ENCODE assay signal across 37 cellular contexts in genomic region chr4:159476886-159477285, GRCh38.
DNase-seq lines count a peak whose midpoint lies in the region; ATAC-seq, FAIRE-seq and TF ChIP-seq lines count a peak whose summit lies in the region.
"Had no signal": no experiment of that assay in that cellular context is flagged by ENCODE, and none has a peak within 500 bp of the region (broad histone marks: within the 10 kb centered on the region; RNA-seq: fewer than 3 reads in every experiment).

No MANE protein-coding gene starts in this region.

- H4K20me1 ChIP-seq in HepG2 (ENCODE audit: insufficient read depth, low read length), result no peaks in the 10 kb centered on the region
- H4K20me1 ChIP-seq: BLaER1; BLaER1 treated with 17β-estradiol and CSF1 and Interleukin-3, amounts not matched to agents 10 nM and 100 nM had no signal

- H3K4me3 ChIP-seq in HepG2 (replicated peaks in 1 of 3; ENCODE audit: insufficient read depth in 1 of 3, low read depth in 2 of 3, low read length in 3 of 3), result no peak overlapping the region
- no peak overlapping the region for H3K4me3 ChIP-seq in right lobe of liver
- H3K4me3 ChIP-seq in SK-N-MC, result no peak overlapping the region
- no peak overlapping the region for H3K4me3 ChIP-seq in brain microvascular endothelial cell (ENCODE audit: low read depth, low read length)
- H3K4me3 ChIP-seq: A549; BLaER1; BLaER1 treated with 17β-estradiol and CSF1 and Interleukin-3, amounts not matched to agents 10 nM and 100 nM had no signal

- TF ChIP-seq RAD21 in HepG2 (CRISPR knock-in tag; IDR thresholded peaks at IDR 0.05), result no peak

- no peaks in the 10 kb centered on the region for H3K27me3 ChIP-seq in HepG2 (ENCODE audit: control insufficient read depth in 1 of 2, insufficient read depth in 2 of 2, low read length in 2 of 2)
- no peaks in the 10 kb centered on the region for H3K27me3 ChIP-seq in right lobe of liver
- H3K27me3 ChIP-seq in brain microvascular endothelial cell (replicated peaks), result no peaks in the 10 kb centered on the region
- H3K27me3 ChIP-seq: BE2C; BLaER1; BLaER1 treated with 17β-estradiol and CSF1 and Interleukin-3, amounts not matched to agents 10 nM and 100 nM had no signal

- H3K79me2 ChIP-seq in HepG2 (ENCODE audit: insufficient read depth, low read length), result no peaks in the 10 kb centered on the region

- no peaks in the 10 kb centered on the region for H3K36me3 Mint-ChIP-seq in naive thymus-derived CD8-positive, alpha-beta T cell
- H3K36me3 Mint-ChIP-seq: CD14-positive monocyte; CD4-positive, alpha-beta memory T cell; CD4-positive, CD25-positive, alpha-beta regulatory T cell; CD8-positive, alpha-beta memory T cell; CD8-positive, alpha-beta T cell had no signal

- BruUV-seq in HepG2 (replicated peaks; lab: Mats Ljungman, UMichigan), result no TSS peak

- H3K4me1 ChIP-seq in HepG2 (ENCODE audit: insufficient read depth, low read length) (0 out of 2 replicates have a peak, but pooled peaks cover 9% of the 10 kb centered on the region), right lobe of liver (no peaks in the 10 kb centered on the region)
- H3K4me1 ChIP-seq: A549; BE2C; BLaER1 treated with 17β-estradiol and CSF1 and Interleukin-3, amounts not matched to agents 10 nM and 100 nM; Caco-2 had no signal

- TF ChIP-seq EP300 in HepG2 (IDR thresholded peaks at IDR 0.05; ENCODE audit: low read depth in 2 of 2, low read length in 2 of 2) (no peak), HepG2 (CRISPR knock-in tag; IDR thresholded peaks at IDR 0.05; ENCODE audit: borderline replicate concordance) (no peak)

- peaks cover 0 to 5% (median 0%) of the 10 kb centered on the region in 9 donors for H3K9me3 Mint-ChIP-seq in naive thymus-derived CD8-positive, alpha-beta T cell
- H3K9me3 Mint-ChIP-seq: CD4-positive, alpha-beta T cell had no signal

- H2AFZ ChIP-seq in HepG2 (ENCODE audit: low read length), result peak overlapping the region; percentile 37

- no peak for TF ChIP-seq POLR2A in HepG2 (IDR thresholded peaks at IDR 0.05; ENCODE audit: insufficient read depth in 1 of 2, low read depth in 2 of 2, low read length in 2 of 2)
- TF ChIP-seq POLR2A in right lobe of liver (IDR thresholded peaks at IDR 0.05), result no peak

- intact Hi-C loops in HepG2 (cut with micrococcal nuclease; ENCODE audit: unreplicated experiment) (no loop called here), right lobe of liver (cut with DNase I) (no loop called here)

- POLR2A ChIA-PET in HepG2 (lab: Yijun Ruan, JAX), result no interaction called here
- POLR2A ChIA-PET in naive thymus-derived CD8-positive, alpha-beta T cell (lab: Charles Lee), result no interaction called here

- DNase-seq in HepG2 (ENCODE audit: low spot score), result no peak
- no peak for DNase-seq in right lobe of liver
- DNase-seq in SK-N-MC (ENCODE audit: low read depth, low spot score), result no peak
- peak; percentile 29 to 65 for DNase-seq in dermis microvascular lymphatic vessel endothelial cell (ENCODE audit: low read depth in 2 of 2)
- no peak for DNase-seq in ecto neural progenitor cell (ENCODE audit: low spot score)
- no peak for DNase-seq in brain microvascular endothelial cell
- no peak for DNase-seq in naive thymus-derived CD8-positive, alpha-beta T cell
- DNase-seq: 8988T; ACHN; AML-193; BE2C; C1 segment of cervical spinal cord; Caco-2; Calu3; CD4-positive, alpha-beta memory T cell; CD4-positive, alpha-beta T cell; CD4-positive, CD25-positive, alpha-beta regulatory T cell; CD8-positive, alpha-beta memory T cell; CD8-positive, alpha-beta T cell; COR-L47; DMS 273 treated with DMSO at 0.1 percent for 48 hours; DMS153; DMS53; DMS79; DMS79 treated with DMSO at 0.1 percent for 48 hours; DND-41; EL had no signal

- no peak overlapping the region for H3K27ac Mint-ChIP-seq in naive thymus-derived CD8-positive, alpha-beta T cell
- H3K27ac Mint-ChIP-seq: B cell; CD14-positive monocyte; CD4-positive, alpha-beta memory T cell; CD4-positive, alpha-beta T cell; CD4-positive, CD25-positive, alpha-beta regulatory T cell; CD8-positive, alpha-beta memory T cell; CD8-positive, alpha-beta T cell had no signal

- no peaks in the 10 kb centered on the region for H3K36me3 ChIP-seq in HepG2 (replicated peaks in 1 of 2; ENCODE audit: control insufficient read depth in 1 of 2, insufficient read depth in 2 of 2, low read length in 2 of 2)
- no peaks in the 10 kb centered on the region for H3K36me3 ChIP-seq in right lobe of liver
- peaks cover 77% of the 10 kb centered on the region for H3K36me3 ChIP-seq in SK-N-MC (ENCODE audit: insufficient read depth, low read length)
- H3K36me3 ChIP-seq in brain microvascular endothelial cell (replicated peaks), result no peaks in the 10 kb centered on the region
- H3K36me3 ChIP-seq: BE2C; BLaER1; BLaER1 treated with 17β-estradiol and CSF1 and Interleukin-3, amounts not matched to agents 10 nM and 100 nM had no signal

- ATAC-seq in HepG2, result no peak
- ATAC-seq in right lobe of liver, result no peak
- no peak for ATAC-seq in naive thymus-derived CD8-positive, alpha-beta T cell
- ATAC-seq: A549; CD8-positive, alpha-beta T cell had no signal

- in situ Hi-C loops in HepG2 (cut with HindIII; ENCODE audit: extremely low pct_ligation_motif_present, low pct_unique_long_range_greater_than_20kb) (no loop called here), brain microvascular endothelial cell (cut with HindIII; ENCODE audit: low pct_ligation_motif_present, low sequenced_read_pairs) (no loop called here)

- H3K4me1 Mint-ChIP-seq in naive thymus-derived CD8-positive, alpha-beta T cell, result no peaks in the 10 kb centered on the region
- H3K4me1 Mint-ChIP-seq: B cell; CD14-positive monocyte; CD4-positive, alpha-beta memory T cell; CD4-positive, CD25-positive, alpha-beta regulatory T cell; CD8-positive, alpha-beta memory T cell had no signal

- H3K9ac ChIP-seq in HepG2 (ENCODE audit: insufficient read depth, low read depth, low read length) (no peak overlapping the region), SK-N-MC (ENCODE audit: insufficient read length) (no peak overlapping the region)
- H3K9ac ChIP-seq: BLaER1; BLaER1 treated with 17β-estradiol and CSF1 and Interleukin-3, amounts not matched to agents 10 nM and 100 nM had no signal

- H3K4me3 Mint-ChIP-seq in naive thymus-derived CD8-positive, alpha-beta T cell, result no peak overlapping the region
- H3K4me3 Mint-ChIP-seq: B cell; CD14-positive monocyte; CD4-positive, alpha-beta memory T cell; CD4-positive, alpha-beta T cell; CD4-positive, CD25-positive, alpha-beta regulatory T cell; CD8-positive, alpha-beta memory T cell; CD8-positive, alpha-beta T cell had no signal

- TF ChIP-seq CTCF in HepG2 (CRISPR knock-in tag; IDR thresholded peaks at IDR 0.05), result no peak
- no peak for TF ChIP-seq CTCF in right lobe of liver (IDR thresholded peaks at IDR 0.05)
- TF ChIP-seq CTCF in VCaP (conservative IDR thresholded peaks at IDR 0.05), result no peak
- no peak for TF ChIP-seq CTCF in brain microvascular endothelial cell (IDR thresholded peaks at IDR 0.05; ENCODE audit: low read depth, low read length, missing control alignments)

- peak overlapping the region; percentile 67; the same call in 1 of the 2 replicates for H3K4me2 ChIP-seq in HepG2 (ENCODE audit: low read depth, low read length)
- H3K4me2 ChIP-seq: A549; BLaER1; BLaER1 treated with 17β-estradiol and CSF1 and Interleukin-3, amounts not matched to agents 10 nM and 100 nM had no signal

- H3K27ac ChIP-seq in HepG2 (ENCODE audit: extremely low read length, insufficient read depth, low read length) (no peak overlapping the region), right lobe of liver (no peak overlapping the region), SK-N-MC (peak overlapping the region; percentile 16; the same call in 1 of the 2 replicates), VCaP (peak overlapping the region; percentile 37), brain microvascular endothelial cell (no peak overlapping the region)
- H3K27ac ChIP-seq: 22Rv1; A549; BLaER1; BLaER1 treated with 17β-estradiol and CSF1 and Interleukin-3, amounts not matched to agents 10 nM and 100 nM; C4-2B had no signal

- 94% methylated on average over 1 of the region's 1 CpG for WGBS in HepG2 (ENCODE audit: low lambda C conversion rate)
- 81% methylated on average over 1 of the region's 1 CpG for WGBS in right lobe of liver (ENCODE audit: insufficient coverage, low coverage, low lambda C conversion rate, missing lambda C conversion rate)

- peaks cover 2 to 27% (median 5%) of the 10 kb centered on the region in 5 donors for H3K27me3 Mint-ChIP-seq in naive thymus-derived CD8-positive, alpha-beta T cell
- H3K27me3 Mint-ChIP-seq: B cell; CD4-positive, CD25-positive, alpha-beta regulatory T cell had no signal

- FAIRE-seq in HepG2 (lab: Jason Lieb, UNC), result no peak
- FAIRE-seq: A204.1, A549, D721Med had no signal

- CTCF ChIA-PET in HepG2 (lab: Yijun Ruan, JAX; ENCODE audit: low intra/inter-chr PET ratio, low total read pairs), result no interaction called here

- no peaks in the 10 kb centered on the region for H3K9me3 ChIP-seq in HepG2 (ENCODE audit: low read length)
- no peaks in the 10 kb centered on the region for H3K9me3 ChIP-seq in right lobe of liver
- H3K9me3 ChIP-seq in SK-N-MC (ENCODE audit: low read depth, low read length), result peaks cover 11% of the 10 kb centered on the region; the same call in 1 of the 2 replicates
- H3K9me3 ChIP-seq: A549, BE2C, BLaER1, Caco-2 had no signal

TF ChIP-seq in HepG2, 621 proteins besides CTCF, POLR2A, EP300 and RAD21 (continues in another document):
- TF ChIP-seq ZFP82 (CRISPR knock-in tag; IDR thresholded peaks at IDR 0.05; ENCODE audit: borderline replicate concordance) (no peak), NCOR1 (IDR thresholded peaks at IDR 0.05; ENCODE audit: borderline replicate concordance, low read length) (no peak), THRA (CRISPR knock-in tag; IDR thresholded peaks at IDR 0.05; ENCODE audit: borderline replicate concordance) (no peak), ISX (CRISPR knock-in tag; conservative IDR thresholded peaks at IDR 0.05) (no peak), SP5 (CRISPR knock-in tag; IDR thresholded peaks at IDR 0.05; ENCODE audit: borderline replicate concordance, low read depth) (no peak)

Comparison
In these comparisons a context has a peak if more than half of its experiments do, and no peak if none do; other contexts are left out.
1. DNase-seq: peak in dermis microvascular lymphatic vessel endothelial cell (2 of 2); none in HepG2 (single experiment), right lobe of liver (0 of 3), SK-N-MC (single experiment), ecto neural progenitor cell (single experiment), brain microvascular endothelial cell (single experiment) and naive thymus-derived CD8-positive, alpha-beta T cell (0 of 10).
2. H3K27ac ChIP-seq: peak in SK-N-MC (single experiment) and VCaP (single experiment); none in HepG2 (single experiment), right lobe of liver (0 of 3) and brain microvascular endothelial cell (single experiment).